ENCODE assay signal across 16 cellular contexts in genomic region chr14:93055651-93056115, GRCh38.
A peak's percentile ranks its signal among the peaks of the same experiment; 100 is the strongest.
DNase-seq lines count a peak whose midpoint lies in the region; ATAC-seq and TF ChIP-seq lines count a peak whose summit lies in the region.
"Had no signal": no experiment of that assay in that cellular context is flagged by ENCODE, and none has a peak within 500 bp of the region (broad histone marks: within the 10 kb centered on the region; RNA-seq: fewer than 3 reads in every experiment).

No MANE protein-coding gene starts in this region.

- H3K9me3 Mint-ChIP-seq in activated T-cell treated with anti-CD3 and anti-CD28 coated beads, Interleukin-2, amount 50 U/mL, for 4 hours, result no peaks in the 10 kb centered on the region
- H3K9me3 Mint-ChIP-seq: CD8-positive, alpha-beta memory T cell; mesothelial cell of epicardium had no signal

- H3K4me1 ChIP-seq in lower lobe of right lung (peaks cover 27% of the 10 kb centered on the region), tibial artery (peaks cover 5 to 64% (median 47%) of the 10 kb centered on the region in 4 donors)

- H3K4me1 Mint-ChIP-seq in activated T-cell treated with anti-CD3 and anti-CD28 coated beads, Interleukin-2, amount 50 U/mL, for 4 hours (ENCODE audit: low read depth), result peaks cover 20% of the 10 kb centered on the region

- TF ChIP-seq CTCF in dorsolateral prefrontal cortex (IDR thresholded peaks at IDR 0.05 in 54 of 56, conservative IDR thresholded peaks at IDR 0.05 in 2 of 56; ENCODE audit: low read depth in 1 of 56, partially characterized antibody in 56 of 56), result no peak
- no peak for TF ChIP-seq CTCF in lower lobe of right lung (IDR thresholded peaks at IDR 0.05)
- no peak for TF ChIP-seq CTCF in tibial artery (IDR thresholded peaks at IDR 0.05)

- no peaks in the 10 kb centered on the region for H3K36me3 Mint-ChIP-seq in activated T-cell treated with anti-CD3 and anti-CD28 coated beads, Interleukin-2, amount 50 U/mL, for 4 hours (ENCODE audit: insufficient read depth)
- H3K36me3 Mint-ChIP-seq: mesothelial cell of epicardium had no signal

- no peak for DNase-seq in activated T-cell treated with anti-CD3 and anti-CD28 coated beads, Interleukin-2, amount 50 U/mL, for 4 hours
- no peak for DNase-seq in activated T-cell treated with anti-CD3 and anti-CD28 coated beads for 4 hours
- no peak for DNase-seq in dorsolateral prefrontal cortex
- DNase-seq in lower lobe of right lung, result no peak
- DNase-seq in tibial artery, result no peak
- DNase-seq in stimulated activated CD4-positive, alpha-beta T cell treated with anti-CD3 and anti-CD28 coated beads, Interleukin-1b, Interleukin-23, amount 100 ng/mL, for 48 hours, result no peak
- no peak for DNase-seq in DMS114 treated with DMSO at 0.1 percent for 48 hours (lab: John Stamatoyannopoulos, UW; ENCODE audit: unreplicated experiment)
- DNase-seq: activated CD4-positive, alpha-beta T cell treated with anti-CD3 and anti-CD28 coated beads for 1 hour; activated T-cell treated with anti-CD3 and anti-CD28 coated beads, Interleukin-2, amount 50 U/mL, for 48 hours; amniotic stem cell; MM.1S; T-helper 2 cell had no signal

- H3K27me3 Mint-ChIP-seq in activated T-cell treated with anti-CD3 and anti-CD28 coated beads, Interleukin-2, amount 50 U/mL, for 4 hours (ENCODE audit: low read depth), result no peaks in the 10 kb centered on the region
- H3K27me3 Mint-ChIP-seq: CD8-positive, alpha-beta memory T cell had no signal

- ATAC-seq in activated T-cell treated with anti-CD3 and anti-CD28 coated beads, Interleukin-2, amount 50 U/mL, for 4 hours, result no peak
- ATAC-seq in lower lobe of right lung (peak; percentile 49 to 75), HG03095 (IDR thresholded peaks at IDR 0.05; ENCODE audit: unreplicated experiment) (no peak)

- no peak overlapping the region for H3K4me3 ChIP-seq in dorsolateral prefrontal cortex
- no peak overlapping the region for H3K4me3 ChIP-seq in lower lobe of right lung
- no peak overlapping the region for H3K4me3 ChIP-seq in tibial artery

- peak overlapping the region; percentile 35 for H3K4me3 Mint-ChIP-seq in activated T-cell treated with anti-CD3 and anti-CD28 coated beads, Interleukin-2, amount 50 U/mL, for 4 hours
- H3K4me3 Mint-ChIP-seq: CD8-positive, alpha-beta memory T cell; mesothelial cell of epicardium had no signal

- H3K27me3 ChIP-seq in dorsolateral prefrontal cortex, result no peaks in the 10 kb centered on the region
- no peaks in the 10 kb centered on the region for H3K27me3 ChIP-seq in lower lobe of right lung (ENCODE audit: low read depth)
- no peaks in the 10 kb centered on the region for H3K27me3 ChIP-seq in tibial artery

- H3K9me3 ChIP-seq in lower lobe of right lung, result no peaks in the 10 kb centered on the region
- no peaks in the 10 kb centered on the region for H3K9me3 ChIP-seq in tibial artery

- intact Hi-C loops in dorsolateral prefrontal cortex (cut with DNase I) (no loop called here), lower lobe of right lung (cut with DNase I) (no loop called here), tibial artery (cut with DNase I; ENCODE audit: low total_unique reads) (loop anchor here (10.0 kb wide), 1 partner anchor 59 kb away; the partner anchor contains the start of gene ITPK1)

- H3K36me3 ChIP-seq in lower lobe of right lung (no peaks in the 10 kb centered on the region), tibial artery (no peaks in the 10 kb centered on the region)

- H3K27ac ChIP-seq in dorsolateral prefrontal cortex (peak overlapping the region in 55 of 59 donors; percentile 15 to 89 (median 79)), lower lobe of right lung (no peak overlapping the region), tibial artery (peak overlapping the region; percentile 74 to 79)
- H3K27ac ChIP-seq: parathyroid adenoma had no signal

Comparison
In these comparisons a context has a peak if more than half of its experiments do, and no peak if none do; other contexts are left out.
1. ATAC-seq: peak in lower lobe of right lung (2 of 2); none in activated T-cell treated with anti-CD3 and anti-CD28 coated beads, Interleukin-2, amount 50 U/mL, for 4 hours (0 of 2) and HG03095 (single experiment).